ENCODE assay signal across 10 cellular contexts in the genomic region with DNA sequence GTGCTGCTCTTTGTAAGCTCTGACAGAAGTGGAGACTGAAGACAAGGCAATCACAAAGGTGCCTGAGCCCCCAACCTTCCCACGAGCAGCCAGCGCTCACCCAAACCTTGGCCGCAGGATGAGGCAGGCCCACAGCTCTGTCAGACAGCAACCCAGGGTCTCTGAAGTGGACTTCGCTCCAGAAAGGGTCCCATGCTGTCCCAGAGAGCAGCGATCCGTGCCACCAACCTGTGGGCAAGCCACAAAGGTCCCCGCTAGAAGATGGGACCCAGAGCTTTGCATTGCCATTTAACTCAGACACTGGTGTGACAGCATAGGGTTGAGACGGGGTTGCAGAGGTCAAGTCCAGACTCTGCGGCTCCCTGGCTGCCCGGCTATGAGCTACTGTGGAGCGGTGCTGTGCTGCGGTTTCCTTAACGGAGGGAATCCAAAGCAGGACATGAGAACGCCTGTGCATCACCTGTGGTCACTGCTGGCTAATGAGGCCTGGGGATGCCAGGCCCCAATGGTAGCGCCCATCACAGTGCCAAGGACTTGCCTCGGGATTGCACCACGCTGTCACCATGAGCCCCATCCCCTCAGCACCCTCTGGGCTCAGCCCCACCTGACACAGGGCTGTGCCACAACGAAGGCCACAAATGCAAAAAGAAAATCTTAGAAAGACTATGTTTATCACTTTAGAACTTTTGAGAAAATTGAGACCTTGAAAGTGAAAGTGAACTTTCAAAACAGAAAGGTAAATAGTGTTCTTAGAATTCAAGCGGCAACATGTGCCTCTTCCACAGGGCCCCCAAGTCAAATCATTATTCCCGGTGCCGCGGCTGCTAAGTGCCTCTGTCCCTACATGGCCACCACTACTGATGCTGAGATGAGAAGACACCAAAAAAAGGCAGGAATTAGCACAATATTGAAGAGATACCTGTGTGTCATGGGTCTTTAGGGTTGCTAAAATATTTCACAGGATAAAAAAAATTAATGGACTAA.
DNase-seq lines count a peak whose midpoint lies in the region; ATAC-seq and TF ChIP-seq lines count a peak whose summit lies in the region.
"Had no signal": no experiment of that assay in that cellular context is flagged by ENCODE, and none has a peak within 500 bp of the region (broad histone marks: within the 10 kb centered on the region; RNA-seq: fewer than 3 reads in every experiment).

No MANE protein-coding gene starts in this region.

- intact Hi-C loops in tibial artery (cut with DNase I; ENCODE audit: low total_unique reads): no loop called here

- H3K9me3 Mint-ChIP-seq in activated T-cell treated with anti-CD3 and anti-CD28 coated beads, Interleukin-2, amount 50 U/mL, for 72 hours: no peaks in the 10 kb centered on the region
- H3K9me3 Mint-ChIP-seq in brain (no peaks in the 10 kb centered on the region), memory B cell (no peaks in the 10 kb centered on the region)

- no peak overlapping the region for H3K27ac ChIP-seq in tibial artery

- H3K4me3 Mint-ChIP-seq in activated T-cell treated with anti-CD3 and anti-CD28 coated beads, Interleukin-2, amount 50 U/mL, for 72 hours: peak overlapping the region; percentile 86 to 88
- no peak overlapping the region for H3K4me3 Mint-ChIP-seq in brain
- H3K4me3 Mint-ChIP-seq in memory B cell: peak overlapping the region; percentile 25

- peaks cover 0 to 11% (median under 1%) of the 10 kb centered on the region in 4 donors for H3K4me1 ChIP-seq in tibial artery

- no peak for DNase-seq in activated T-cell treated with anti-CD3 and anti-CD28 coated beads, Interleukin-2, amount 50 U/mL, for 72 hours
- no peak for DNase-seq in activated T-cell treated with anti-CD3 and anti-CD28 coated beads, Interleukin-2, amount 50 U/mL, for 1 hour
- DNase-seq in memory B cell (ENCODE audit: low spot score in 2 of 2): no peak
- peak; percentile 19 to 52 for DNase-seq in tibial artery
- no peak for DNase-seq in GM13977 (ENCODE audit: low spot score)
- DNase-seq: erythroblast, NCI-H1436 had no signal

- no peaks in the 10 kb centered on the region for H3K27me3 ChIP-seq in tibial artery

- H3K27ac Mint-ChIP-seq in activated T-cell treated with anti-CD3 and anti-CD28 coated beads, Interleukin-2, amount 50 U/mL, for 72 hours: peak overlapping the region; percentile 70
- H3K27ac Mint-ChIP-seq in brain (peak overlapping the region in 3 of 5 experiments; percentile 30 to 87 (median 69)), memory B cell (no peak overlapping the region)

- ATAC-seq in activated T-cell treated with anti-CD3 and anti-CD28 coated beads, Interleukin-2, amount 50 U/mL, for 72 hours (replicated peaks in 1 of 2): no peak
- no peak for ATAC-seq in memory B cell (ENCODE audit: low read depth)
- ATAC-seq in HG02798 (IDR thresholded peaks at IDR 0.05; ENCODE audit: poor library complexity, unreplicated experiment): no peak
- no peak for ATAC-seq in GM19395 (IDR thresholded peaks at IDR 0.05; ENCODE audit: unreplicated experiment)

- peaks cover 14% of the 10 kb centered on the region for H3K27me3 Mint-ChIP-seq in activated T-cell treated with anti-CD3 and anti-CD28 coated beads, Interleukin-2, amount 50 U/mL, for 72 hours (ENCODE audit: low read depth)
- peaks cover 2% of the 10 kb centered on the region for H3K27me3 Mint-ChIP-seq in brain
- H3K27me3 Mint-ChIP-seq in memory B cell: peaks cover 5% of the 10 kb centered on the region

- H3K36me3 Mint-ChIP-seq in activated T-cell treated with anti-CD3 and anti-CD28 coated beads, Interleukin-2, amount 50 U/mL, for 72 hours (ENCODE audit: insufficient read depth in 2 of 2): peaks cover 2 to 3% of the 10 kb centered on the region in 2 donors
- H3K36me3 Mint-ChIP-seq in brain (no peaks in the 10 kb centered on the region), memory B cell (no peaks in the 10 kb centered on the region)

- peaks cover 86% of the 10 kb centered on the region for H3K4me1 Mint-ChIP-seq in activated T-cell treated with anti-CD3 and anti-CD28 coated beads, Interleukin-2, amount 50 U/mL, for 72 hours (ENCODE audit: low read depth)
- H3K4me1 Mint-ChIP-seq in brain: peaks cover 96% of the 10 kb centered on the region
- peaks cover 27% of the 10 kb centered on the region for H3K4me1 Mint-ChIP-seq in memory B cell

- in situ Hi-C loops in GM13977 (cut with MboI; ENCODE audit: low pct_unique_long_range_greater_than_20kb, low sequenced_read_pairs, unreplicated experiment): no loop called here

- H3K9me3 ChIP-seq in tibial artery: no peaks in the 10 kb centered on the region

- TF ChIP-seq CTCF in brain (conservative IDR thresholded peaks at IDR 0.05): no peak
- TF ChIP-seq CTCF in tibial artery (IDR thresholded peaks at IDR 0.05): no peak
- TF ChIP-seq CTCF in GM13977 (IDR thresholded peaks at IDR 0.05; ENCODE audit: extremely low read depth, insufficient read depth, missing control alignments): no peak

- no peak overlapping the region for H3K4me3 ChIP-seq in tibial artery

- no peaks in the 10 kb centered on the region for H3K36me3 ChIP-seq in tibial artery

Comparison
In these comparisons a context has a peak if more than half of its experiments do, and no peak if none do; other contexts are left out.
1. DNase-seq: peak in tibial artery (2 of 2); none in activated T-cell treated with anti-CD3 and anti-CD28 coated beads, Interleukin-2, amount 50 U/mL, for 72 hours (0 of 2), activated T-cell treated with anti-CD3 and anti-CD28 coated beads, Interleukin-2, amount 50 U/mL, for 1 hour (single experiment), memory B cell (0 of 2) and GM13977 (single experiment).
2. H3K4me3 Mint-ChIP-seq: peak in activated T-cell treated with anti-CD3 and anti-CD28 coated beads, Interleukin-2, amount 50 U/mL, for 72 hours (2 of 2) and memory B cell (single experiment); none in brain (0 of 5).